ENCODE assay signal across 20 cellular contexts in the genomic region with DNA sequence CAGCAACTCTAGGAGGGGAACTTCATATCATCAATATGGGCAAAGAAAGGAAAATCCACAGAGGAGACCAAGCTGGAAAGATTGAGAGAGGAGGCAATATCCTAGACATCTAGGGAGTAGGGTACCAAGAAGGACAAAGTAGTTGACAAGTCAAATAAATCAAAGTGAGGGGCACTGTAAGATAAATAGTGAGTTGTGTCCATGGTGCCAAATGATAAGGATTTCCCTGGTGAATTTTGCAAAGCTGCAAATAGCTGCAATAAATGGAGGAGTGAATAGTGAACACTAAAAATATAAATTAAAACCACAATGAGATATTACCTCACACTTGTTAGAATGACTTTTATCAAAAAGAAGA.
A peak's percentile ranks its signal among the peaks of the same experiment; 100 is the strongest.
DNase-seq lines count a peak whose midpoint lies in the region; ATAC-seq and TF ChIP-seq lines count a peak whose summit lies in the region.
"Had no signal": no experiment of that assay in that cellular context is flagged by ENCODE, and none has a peak within 500 bp of the region (broad histone marks: within the 10 kb centered on the region; RNA-seq: fewer than 3 reads in every experiment).

No MANE protein-coding gene starts in this region.

- H3K4me1 Mint-ChIP-seq in HFFc6 (ENCODE audit: low read depth) (peaks cover 64% of the 10 kb centered on the region), mesothelial cell of epicardium (peaks cover 27% of the 10 kb centered on the region)
- H3K4me1 Mint-ChIP-seq: activated CD4-positive, alpha-beta T cell treated with anti-CD3 and anti-CD28 coated beads, Interleukin-2, amount 10 ng/mL, durations not matched to agents 7 days and 5 days; B cell; naive B cell had no signal

- intact Hi-C loops in mammary epithelial cell (cut with micrococcal nuclease), result no loop called here

- H3K4me2 ChIP-seq in mammary epithelial cell (ENCODE audit: insufficient read depth, low read depth, low read length), result peak overlapping the region; percentile 50

- TF ChIP-seq CTCF in HFFc6 (IDR thresholded peaks at IDR 0.05) (no peak), mammary epithelial cell (conservative IDR thresholded peaks at IDR 0.05 in 1 of 2, IDR thresholded peaks at IDR 0.05 in 1 of 2; ENCODE audit: extremely low read depth in 1 of 2, insufficient read depth in 1 of 2, low read depth in 1 of 2, low read length in 2 of 2) (no peak), mesothelial cell of epicardium (IDR thresholded peaks at IDR 0.05; ENCODE audit: unreplicated experiment) (no peak), thoracic aorta (IDR thresholded peaks at IDR 0.05) (no peak)

- in situ Hi-C loops in mammary epithelial cell (cut with MboI; ENCODE audit: low sequenced_read_pairs in 2 of 2), result no loop called here

- H3K4me3 Mint-ChIP-seq in HFFc6, result peak overlapping the region; percentile 46
- H3K4me3 Mint-ChIP-seq in mesothelial cell of epicardium, result no peak overlapping the region
- H3K4me3 Mint-ChIP-seq: activated CD4-positive, alpha-beta T cell treated with anti-CD3 and anti-CD28 coated beads, Interleukin-2, amount 10 ng/mL, durations not matched to agents 7 days and 5 days; B cell; naive B cell had no signal

- H3K27ac Mint-ChIP-seq in HFFc6, result peak overlapping the region; percentile 88
- peak overlapping the region; percentile 11 for H3K27ac Mint-ChIP-seq in mesothelial cell of epicardium
- H3K27ac Mint-ChIP-seq: activated CD4-positive, alpha-beta T cell treated with anti-CD3 and anti-CD28 coated beads, Interleukin-2, amount 10 ng/mL, durations not matched to agents 7 days and 5 days; B cell; naive B cell had no signal

- H3K9ac ChIP-seq in mammary epithelial cell (ENCODE audit: insufficient read depth, low read length), result no peak overlapping the region

- H3K9me3 ChIP-seq in mammary epithelial cell (replicated peaks; ENCODE audit: insufficient read depth, low read length), result peaks cover 6% of the 10 kb centered on the region
- H3K9me3 ChIP-seq in thoracic aorta, result no peaks in the 10 kb centered on the region
- H3K9me3 ChIP-seq: adrenal gland had no signal

- H2AFZ ChIP-seq in mammary epithelial cell (ENCODE audit: low read depth, low read length), result peak overlapping the region; percentile 14

- H3K27me3 ChIP-seq in mammary epithelial cell (ENCODE audit: insufficient read depth, low read length) (no peaks in the 10 kb centered on the region), thoracic aorta (replicated peaks; ENCODE audit: insufficient read depth) (no peaks in the 10 kb centered on the region)
- H3K27me3 ChIP-seq: adrenal gland had no signal

- dilution Hi-C loops in mammary epithelial cell (cut with HindIII; ENCODE audit: low sequenced_read_pairs), result no loop called here

- CTCF ChIA-PET in mammary epithelial cell (lab: Charles Lee; ENCODE audit: low non-redundant PET), result no interaction called here

- H3K4me3 ChIP-seq in mammary epithelial cell (replicated peaks in 1 of 3; ENCODE audit: insufficient read depth in 1 of 3, low read depth in 2 of 3, low read length in 3 of 3) (no peak overlapping the region), thoracic aorta (no peak overlapping the region)
- H3K4me3 ChIP-seq: adrenal gland had no signal

- BruUV-seq in mammary epithelial cell (replicated peaks; lab: Mats Ljungman, UMichigan), result no TSS peak

- H3K4me1 ChIP-seq in mammary epithelial cell (ENCODE audit: insufficient read depth, low read length) (peaks cover 32% of the 10 kb centered on the region), thoracic aorta (ENCODE audit: control insufficient read depth in 1 of 2, low read depth in 2 of 2) (peaks cover 13 to 37% of the 10 kb centered on the region in 2 donors)

- H3K27me3 Mint-ChIP-seq in HFFc6 (ENCODE audit: insufficient read depth) (no peaks in the 10 kb centered on the region), mesothelial cell of epicardium (ENCODE audit: low read depth) (no peaks in the 10 kb centered on the region)

- H3K36me3 Mint-ChIP-seq in HFFc6 (ENCODE audit: low read depth) (peaks cover 28% of the 10 kb centered on the region), mesothelial cell of epicardium (no peaks in the 10 kb centered on the region)
- H3K36me3 Mint-ChIP-seq: naive B cell had no signal

- H3K27ac ChIP-seq in mammary epithelial cell (ENCODE audit: insufficient read depth, low read depth, low read length) (peak overlapping the region; percentile 66), thoracic aorta (peak overlapping the region; percentile 79 to 86)

- no peaks in the 10 kb centered on the region for H4K20me1 ChIP-seq in mammary epithelial cell (ENCODE audit: insufficient read depth, low read length)

- ATAC-seq in thoracic aorta (ENCODE audit: insufficient number of reproducible peaks, low FRiP score, low read depth) (no peak), HG03442 (IDR thresholded peaks at IDR 0.05; ENCODE audit: unreplicated experiment) (no peak)
- ATAC-seq: esophagus mucosa, Right ventricle myocardium inferior had no signal

- DNase-seq in HFFc6 (no peak), mammary epithelial cell (no peak), mesothelial cell of epicardium (ENCODE audit: low spot score in 2 of 2, unreplicated experiment in 2 of 2) (no peak), thoracic aorta (ENCODE audit: low spot score) (no peak), AG08395 (ENCODE audit: low spot score) (no peak), NCI-H345 treated with DMSO at 0.1 percent for 48 hours (lab: John Stamatoyannopoulos, UW; ENCODE audit: unreplicated experiment) (no peak), pons (ENCODE audit: low spot score) (no peak)
- DNase-seq: activated CD4-positive, alpha-beta T cell treated with anti-CD3 and anti-CD28 coated beads, Interleukin-2, amount 10 ng/mL, durations not matched to agents 7 days and 5 days; activated effector memory CD4-positive, alpha-beta T cell treated with Interleukin-2 at 50 U/mL for 16 hours; central memory CD4-positive, alpha-beta T cell; naive B cell; NCI-H1092 treated with DMSO at 0.1 percent for 48 hours; NCI-H2029 treated with DMSO at 0.1 percent for 48 hours; NCI-H524; posterior cingulate gyrus had no signal

- H3K36me3 ChIP-seq in mammary epithelial cell (ENCODE audit: insufficient read depth, low read length) (no peaks in the 10 kb centered on the region), thoracic aorta (no peaks in the 10 kb centered on the region)
- H3K36me3 ChIP-seq: adrenal gland had no signal

- H3K79me2 ChIP-seq in mammary epithelial cell (ENCODE audit: insufficient read depth, low read length), result no peaks in the 10 kb centered on the region

- H3K9me3 Mint-ChIP-seq in HFFc6 (peaks cover 24% of the 10 kb centered on the region), mesothelial cell of epicardium (peaks cover 13% of the 10 kb centered on the region)
- H3K9me3 Mint-ChIP-seq: activated CD4-positive, alpha-beta T cell treated with anti-CD3 and anti-CD28 coated beads, Interleukin-2, amount 10 ng/mL, durations not matched to agents 7 days and 5 days had no signal
